Comparison of ENCODE assay signal across 8 cellular contexts in the genomic region with DNA sequence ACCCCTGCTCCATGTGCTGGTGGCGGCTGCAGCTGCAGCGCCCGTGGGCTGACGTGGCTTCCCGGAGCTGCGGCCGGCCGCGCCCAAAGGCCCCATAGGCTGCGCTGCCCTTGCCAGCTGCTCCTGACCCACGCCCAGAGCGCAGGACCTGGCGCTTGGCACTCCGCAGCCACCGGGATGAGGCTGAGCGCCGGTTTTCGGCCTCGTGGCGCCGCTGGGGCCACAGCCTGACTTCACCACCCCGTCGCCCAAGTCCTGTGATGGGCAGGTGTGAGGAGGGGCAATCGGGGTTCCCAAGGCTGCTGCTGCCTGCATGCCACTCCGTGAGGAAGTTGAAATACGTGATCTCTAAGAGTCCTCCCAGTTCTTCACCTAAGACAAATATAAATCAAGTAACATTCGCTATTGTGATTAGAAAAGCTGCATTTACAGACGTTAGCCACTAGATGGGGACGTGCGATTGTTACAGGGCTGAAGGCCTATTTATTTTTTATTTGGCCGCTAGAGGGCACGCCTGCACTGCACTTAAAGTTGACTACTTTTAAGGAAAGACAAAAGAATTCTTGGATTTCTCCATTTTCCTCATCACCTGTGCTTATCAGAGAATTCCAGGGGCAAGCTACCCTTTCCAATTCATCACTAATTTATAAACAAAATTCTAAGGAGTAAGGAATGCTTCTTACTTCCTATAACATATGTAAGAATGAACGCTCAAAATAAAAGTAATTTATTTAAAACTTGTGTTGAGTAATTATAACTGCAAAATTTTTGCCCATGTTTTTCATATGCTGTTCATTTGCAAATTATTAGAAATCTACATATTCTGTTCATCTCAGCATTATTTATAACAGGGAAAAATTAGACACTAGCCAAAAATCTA. TPM values are rescaled to one million over a fixed set of nuclear protein-coding genes. Genes with fewer than 3 reads are reported as not detected.
A peak's percentile ranks its signal among the peaks of the same experiment; 100 is the strongest.
DNase-seq lines count a peak whose midpoint lies in the region; ATAC-seq, FAIRE-seq and TF ChIP-seq lines count a peak whose summit lies in the region.
"Not testable (repeated sequence)": the region's sequence is repeated elsewhere in the genome, so short reads cannot be mapped to it uniquely, and the experiment has no call there.

No MANE protein-coding gene starts in this region.

- peak; percentile 15 for FAIRE-seq in endothelial cell of umbilical vein (lab: Jason Lieb, UNC)

- WGBS in right lobe of liver (ENCODE audit: insufficient coverage, low coverage, low lambda C conversion rate, missing lambda C conversion rate) = 6% methylated on average over 12 of the region's 33 CpGs
- WGBS in spleen, 5 donors = 3 to 6% (median 4%) methylated on average over 22 to 33 of the region's 33 CpGs
- 2% methylated on average over 32 to 33 of the region's 33 CpGs for WGBS in aorta, 2 donors

- H3K27ac ChIP-seq in Panc1 (ENCODE audit: low read length) (peak overlapping the region; percentile 85), endothelial cell of umbilical vein (ENCODE audit: insufficient read depth, low read depth, low read length) (peak overlapping the region; percentile 76), right lobe of liver (peak overlapping the region; percentile 58 to 90 (median 72)), spleen (peak overlapping the region; percentile 75 to 97 (median 91)), aorta (ENCODE audit: low read depth in 1 of 2, low read length in 2 of 2) (peak overlapping the region in 1 of 2 donors; percentile 84)

- peak overlapping the region; percentile 57 for H3K9ac ChIP-seq in endothelial cell of umbilical vein (replicated peaks; ENCODE audit: extremely low read depth, insufficient read depth, low read length)

- not testable (repeated sequence) for H3K4me1 ChIP-seq in Panc1 (ENCODE audit: control insufficient read depth, insufficient read depth, low read length); endothelial cell of umbilical vein (ENCODE audit: control insufficient read depth, extremely low read depth, insufficient read depth, low read length); right lobe of liver; aorta (ENCODE audit: control insufficient read depth in 1 of 2, insufficient read depth in 2 of 2, low read length in 2 of 2)
- peaks cover 0 to 12% (median 3%) of the 10 kb centered on the region in 6 donors for H3K4me1 ChIP-seq in spleen

- not testable (repeated sequence) for H3K79me2 ChIP-seq in endothelial cell of umbilical vein (ENCODE audit: control insufficient read depth, insufficient read depth, low read length)

- in situ Hi-C loops in Panc1 (cut with HindIII; ENCODE audit: low pct_unique_long_range_greater_than_20kb, low sequenced_read_pairs) = not testable (repeated sequence)

- H3K4me3 ChIP-seq in Panc1 (ENCODE audit: low read depth in 2 of 2, low read length in 2 of 2) (peak overlapping the region; percentile 60 to 71), endothelial cell of umbilical vein (replicated peaks in 1 of 3; ENCODE audit: insufficient read depth in 1 of 3, low read depth in 1 of 3, low read length in 3 of 3) (peak overlapping the region in 2 of 3 experiments; percentile 60 to 61), right lobe of liver (peak overlapping the region; percentile 53 to 60 (median 55)), spleen (peak overlapping the region; percentile 48 to 82 (median 60)), aorta (ENCODE audit: low read length in 2 of 2) (peak overlapping the region; percentile 37 to 61)

- H3K4me2 ChIP-seq in endothelial cell of umbilical vein (ENCODE audit: insufficient read depth, low read length) = peak overlapping the region; percentile 78

- not testable (repeated sequence) for H3K4me1 Mint-ChIP-seq in activated T-cell treated with anti-CD3 and anti-CD28 coated beads, Interleukin-2, amount 50 U/mL, for 72 hours (ENCODE audit: low read depth)

- DNase-seq in Panc1 (ENCODE audit: low read depth, low spot score) (peak; percentile 84), endothelial cell of umbilical vein (ENCODE audit: low read depth, low spot score) (peak; percentile 91), right lobe of liver (peak; percentile 55 to 77 (median 71)), spleen (peak; percentile 91), aorta (peak; percentile 73 to 81)
- DNase-seq in activated T-cell treated with anti-CD3 and anti-CD28 coated beads, Interleukin-2, amount 50 U/mL, for 72 hours = peak; percentile 77 to 79

- intact Hi-C loops in Panc1 (cut with micrococcal nuclease; ENCODE audit: unreplicated experiment) (loop anchor here (2.0 kb wide), 1 partner anchor 106 kb away; no protein-coding TSS in a partner anchor), endothelial cell of umbilical vein (cut with micrococcal nuclease) (loop anchor here (1.0 to 10.0 kb wide), 3 partner anchors 74 to 794 kb away; a partner anchor contains a TSS), right lobe of liver (cut with DNase I) (loop anchor here in 1 of 2 donors (10.0 kb wide), 1 partner anchor 104 kb away; no protein-coding TSS in a partner anchor), spleen (cut with DNase I; ENCODE audit: low total_unique reads) (loop anchor here (5.0 kb wide), 1 partner anchor 107 kb away; no protein-coding TSS in a partner anchor), aorta (cut with DNase I) (loop anchor here (2.0 to 10.0 kb wide), 2 partner anchors 54 to 106 kb away; a partner anchor contains a TSS)

- BruUV-seq in Panc1 (replicated peaks; lab: Mats Ljungman, UMichigan) = not testable (repeated sequence)
- BruUV-seq in endothelial cell of umbilical vein (replicated peaks; lab: Mats Ljungman, UMichigan) = TSS peak; percentile 63

- not testable (repeated sequence) for H3K9me3 ChIP-seq in Panc1 (ENCODE audit: control insufficient read depth, insufficient read depth, low read depth, low read length); endothelial cell of umbilical vein (replicated peaks; ENCODE audit: control insufficient read depth, insufficient read depth, low read length); right lobe of liver; spleen; aorta (ENCODE audit: control insufficient read depth, low read length)

- H4K20me1 ChIP-seq in endothelial cell of umbilical vein (replicated peaks; ENCODE audit: control insufficient read depth, extremely low read depth, insufficient read depth, low read length) = not testable (repeated sequence)

- H3K27me3 ChIP-seq in Panc1 (ENCODE audit: control insufficient read depth, insufficient read depth, low read length); endothelial cell of umbilical vein (ENCODE audit: control insufficient read depth in 2 of 2, insufficient read depth in 2 of 2, low read length in 2 of 2); right lobe of liver; spleen (replicated peaks in 1 of 7); aorta (ENCODE audit: control insufficient read depth in 1 of 2, insufficient read depth in 2 of 2, low read length in 1 of 2): not testable (repeated sequence)

- not testable (repeated sequence) for TF ChIP-seq POLR2A in endothelial cell of umbilical vein (IDR thresholded peaks at IDR 0.05; ENCODE audit: low read depth, low read length); right lobe of liver (IDR thresholded peaks at IDR 0.05); spleen (IDR thresholded peaks at IDR 0.05)

- peak overlapping the region; percentile 99 for H2AFZ ChIP-seq in endothelial cell of umbilical vein (ENCODE audit: low read depth, low read length)

- CTCF ChIA-PET in Panc1 (lab: Charles Lee) (interaction anchor here (0.6 to 1.5 kb wide), 6 partner anchors 33 to 158 kb away, joined by 3 to 21 read pairs (median 4); a partner anchor contains a TSS), endothelial cell of umbilical vein (lab: Charles Lee) (interaction anchor here (0.6 to 4.6 kb wide), 22 partner anchors 56 to 794 kb away, joined by 3 to 226 read pairs (median 5); a partner anchor contains a TSS)

- POLR2A ChIA-PET in Panc1 (lab: Charles Lee) = interaction anchor here (1.0 kb wide), 1 partner anchor 265 kb away, joined by 7 read pairs; no protein-coding TSS in a partner anchor
- POLR2A ChIA-PET in endothelial cell of umbilical vein (lab: Charles Lee) = interaction anchor here (1.3 kb wide), 1 partner anchor 73 kb away, joined by 6 read pairs; a partner anchor contains a TSS

- peak overlapping the region; percentile 84 to 88 for H3K4me3 Mint-ChIP-seq in activated T-cell treated with anti-CD3 and anti-CD28 coated beads, Interleukin-2, amount 50 U/mL, for 72 hours

- H3K9me3 Mint-ChIP-seq in activated T-cell treated with anti-CD3 and anti-CD28 coated beads, Interleukin-2, amount 50 U/mL, for 72 hours = not testable (repeated sequence)

- TF ChIP-seq CTCF in Panc1 (IDR thresholded peaks at IDR 0.05) = peak; percentile 96
- peak; percentile 72 to 73 for TF ChIP-seq CTCF in endothelial cell of umbilical vein (IDR thresholded peaks at IDR 0.05; ENCODE audit: extremely low read depth in 1 of 2, insufficient read depth in 1 of 2, low read depth in 1 of 2, low read length in 2 of 2)
- TF ChIP-seq CTCF in right lobe of liver (IDR thresholded peaks at IDR 0.05) = peak; percentile 81 to 100 (median 92)
- peak; percentile 90 to 100 (median 95) for TF ChIP-seq CTCF in spleen (IDR thresholded peaks at IDR 0.05 in 8 of 11, conservative IDR thresholded peaks at IDR 0.05 in 3 of 11)

- peak overlapping the region; percentile 75 for H3K27ac Mint-ChIP-seq in activated T-cell treated with anti-CD3 and anti-CD28 coated beads, Interleukin-2, amount 50 U/mL, for 72 hours

- H3K36me3 ChIP-seq in Panc1 (ENCODE audit: control insufficient read depth, insufficient read depth, low read length); endothelial cell of umbilical vein (ENCODE audit: control insufficient read depth in 2 of 2, extremely low read depth in 1 of 2, insufficient read depth in 2 of 2, low read length in 2 of 2); right lobe of liver; spleen; aorta (ENCODE audit: control insufficient read depth in 1 of 2, insufficient read depth in 2 of 2, low read length in 1 of 2): not testable (repeated sequence)

- H3K27me3 Mint-ChIP-seq in activated T-cell treated with anti-CD3 and anti-CD28 coated beads, Interleukin-2, amount 50 U/mL, for 72 hours (ENCODE audit: low read depth) = not testable (repeated sequence)

- dilution Hi-C loops in endothelial cell of umbilical vein (cut with MboI; ENCODE audit: extremely low pct_ligation_motif_present, low sequenced_read_pairs) = not testable (repeated sequence)

- not testable (repeated sequence) for H3K9me1 ChIP-seq in endothelial cell of umbilical vein (replicated peaks; ENCODE audit: control insufficient read depth, extremely low read depth, insufficient read depth, low read length)

- H3K36me3 Mint-ChIP-seq in activated T-cell treated with anti-CD3 and anti-CD28 coated beads, Interleukin-2, amount 50 U/mL, for 72 hours (ENCODE audit: insufficient read depth in 2 of 2) = not testable (repeated sequence)

- peak; percentile 57 for ATAC-seq in GM18502 (IDR thresholded peaks at IDR 0.05; ENCODE audit: poor library complexity, unreplicated experiment)
- ATAC-seq in HG02970 (IDR thresholded peaks at IDR 0.05; ENCODE audit: low FRiP score, unreplicated experiment) = peak; percentile 72
- peak; percentile 75 for ATAC-seq in Panc1
- peak; percentile 67 to 70 for ATAC-seq in activated T-cell treated with anti-CD3 and anti-CD28 coated beads, Interleukin-2, amount 50 U/mL, for 72 hours (replicated peaks in 1 of 2)
- ATAC-seq in right lobe of liver = peak; percentile 94 to 98 (median 94)
- ATAC-seq in aorta (ENCODE audit: low FRiP score) = peak; percentile 98

RNA-seq across cellular contexts. Expression of a gene that starts 1.1 kb away (rescaled TPM):
- 14.7 TPM for total RNA-seq in Panc1 (2021; ENCODE audit: unreplicated experiment)
- polyA plus RNA-seq in Panc1 (2012; ENCODE audit: insufficient read length) = 4.0 TPM
- total RNA-seq in activated T-cell treated with anti-CD3 and anti-CD28 coated beads, Interleukin-2, amount 50 U/mL, for 72 hours = 10 to 100 TPM; 39.4 to 41.9 TPM
- total RNA-seq in endothelial cell of umbilical vein = 47.0 and 79.8 TPM in 2 replicates
- polyA plus RNA-seq in endothelial cell of umbilical vein = 9.8 and 10.9 TPM in 2 replicates
- polyA plus RNA-seq in endothelial cell of umbilical vein (2011; cell fraction: cytosol; rRNA removed) = 3.1 TPM in 2 replicates
- 132 and 194 TPM in 2 replicates for polyA plus RNA-seq in endothelial cell of umbilical vein (2011; cell fraction: nucleus; rRNA removed)
- polyA plus RNA-seq in endothelial cell of umbilical vein (2012) = 12.1 and 15.6 TPM in 2 replicates
- 51.2 and 58.9 TPM in 2 replicates for polyA minus RNA-seq in endothelial cell of umbilical vein
- 8.6 TPM for polyA minus RNA-seq in endothelial cell of umbilical vein (2011; cell fraction: cytosol; rRNA and poly(A)+ RNA removed)
- 206 and 280 TPM in 2 replicates for polyA minus RNA-seq in endothelial cell of umbilical vein (2011; cell fraction: nucleus; rRNA and poly(A)+ RNA removed)
- 1 to 10 TPM; 2.0 to 6.9 (median 3.6) TPM for total RNA-seq in right lobe of liver
- total RNA-seq in spleen = 100 to 1,000 TPM in 1 of 7 donors, 10 to 100 TPM in 6; 31.4 to 109 (median 51.9) TPM
- 10 to 100 TPM; 11.2 to 16.8 (median 14.1) TPM for polyA plus RNA-seq in spleen
- 10 to 100 TPM; 36.4 to 56.8 TPM for total RNA-seq in aorta
- polyA plus RNA-seq in aorta = 10 to 100 TPM in 1 of 2 donors, 1 to 10 TPM in 1; 2.6 to 26.9 TPM

RNA-seq across cellular contexts. Expression of a gene that starts 55.1 kb away (rescaled TPM):
- total RNA-seq in Panc1 (2021; ENCODE audit: unreplicated experiment) (298 TPM), endothelial cell of umbilical vein (159 and 167 TPM in 2 replicates), right lobe of liver (100 to 1,000 TPM; 153 to 318 (median 197) TPM), spleen (100 to 1,000 TPM; 138 to 284 (median 167) TPM), aorta (100 to 1,000 TPM; 114 to 130 TPM)
- polyA plus RNA-seq in Panc1 (2012; ENCODE audit: insufficient read length) = 264 TPM
- total RNA-seq in activated T-cell treated with anti-CD3 and anti-CD28 coated beads, Interleukin-2, amount 50 U/mL, for 72 hours = 100 to 1,000 TPM; 175 to 181 TPM
- polyA plus RNA-seq in endothelial cell of umbilical vein (292 and 329 TPM in 2 replicates), spleen (100 to 1,000 TPM; 291 to 341 (median 300) TPM), aorta (100 to 1,000 TPM; 250 to 286 TPM)
- polyA plus RNA-seq in endothelial cell of umbilical vein (2011; cell fraction: cytosol; rRNA removed) = 383 and 430 TPM in 2 replicates
- polyA plus RNA-seq in endothelial cell of umbilical vein (2011; cell fraction: nucleus; rRNA removed) = 128 and 175 TPM in 2 replicates
- 159 and 231 TPM in 2 replicates for polyA plus RNA-seq in endothelial cell of umbilical vein (2012)
- polyA minus RNA-seq in endothelial cell of umbilical vein = 54.6 and 60.0 TPM in 2 replicates
- polyA minus RNA-seq in endothelial cell of umbilical vein (2011; cell fraction: cytosol; rRNA and poly(A)+ RNA removed) = 83.4 TPM
- 21.1 and 22.5 TPM in 2 replicates for polyA minus RNA-seq in endothelial cell of umbilical vein (2011; cell fraction: nucleus; rRNA and poly(A)+ RNA removed)
